In the genomic region with DNA sequence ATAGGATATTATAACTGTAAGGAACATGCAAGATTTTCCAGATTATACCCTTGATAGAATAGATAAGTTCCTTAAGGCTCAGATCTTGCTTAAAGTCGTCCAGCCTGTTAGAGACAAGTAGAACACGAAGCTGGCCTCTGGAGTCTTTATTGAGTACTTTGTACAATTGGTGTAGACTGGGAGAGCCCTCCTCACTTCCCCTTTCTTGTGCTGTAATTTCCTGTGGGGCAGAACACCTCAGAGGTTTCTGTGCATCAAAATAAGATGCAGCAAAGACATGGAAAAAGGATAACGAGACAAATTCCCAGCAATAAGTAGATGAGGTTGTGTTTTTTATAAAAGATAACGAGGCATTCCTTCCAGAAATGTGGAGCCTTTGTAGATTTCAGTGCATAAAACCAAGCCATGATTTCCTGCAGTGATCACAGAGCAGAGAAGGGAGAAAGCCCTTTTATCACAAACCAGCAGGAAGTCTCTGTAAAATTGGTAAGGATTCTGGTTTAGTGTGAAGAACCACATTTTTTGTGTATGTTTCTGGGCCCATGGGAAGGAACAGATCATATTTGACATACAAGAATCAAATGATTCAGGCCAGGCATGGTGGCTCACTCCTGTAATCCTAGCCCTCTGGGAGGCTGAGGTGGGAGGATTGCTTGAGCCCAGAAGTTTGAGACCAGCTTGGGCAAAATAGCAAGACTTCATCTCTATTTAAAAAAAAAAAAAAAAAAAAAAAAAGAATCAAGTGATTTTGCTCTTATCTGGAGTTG, we compare ENCODE assay signal across 14 cellular contexts. TPM values are rescaled to one million over a fixed set of nuclear protein-coding genes. Genes with fewer than 3 reads are reported as not detected.
DNase-seq lines count a peak whose midpoint lies in the region; ATAC-seq and TF ChIP-seq lines count a peak whose summit lies in the region.
"Had no signal": no experiment of that assay in that cellular context is flagged by ENCODE, and none has a peak within 500 bp of the region (broad histone marks: within the 10 kb centered on the region; RNA-seq: fewer than 3 reads in every experiment).

No MANE protein-coding gene starts in this region.

- peaks cover 3% of the 10 kb centered on the region for H3K27me3 Mint-ChIP-seq in neural progenitor cell (ENCODE audit: insufficient read depth, low read depth)

- H3K4me2 ChIP-seq in neural progenitor cell = no peak overlapping the region

- H3K4me1 Mint-ChIP-seq in neural progenitor cell = peaks cover 41% of the 10 kb centered on the region

- peak; percentile 27 for DNase-seq in GM12865 (ENCODE audit: low read depth)
- DNase-seq in SKM-1 (lab: John Stamatoyannopoulos, UW; ENCODE audit: unreplicated experiment) = peak; percentile 34
- no peak for DNase-seq in neural progenitor cell (ENCODE audit: low spot score)
- no peak for DNase-seq in colonic mucosa
- no peak for DNase-seq in mucosa of gallbladder (ENCODE audit: low spot score)
- DNase-seq: DND-41, erythroblast, immature natural killer cell, NCI-H2081, SJCRH30 had no signal

- H3K4me1 ChIP-seq in neural progenitor cell (peaks cover 16% of the 10 kb centered on the region), colonic mucosa (peaks cover 6% of the 10 kb centered on the region)

- H3K4me3 ChIP-seq in GM12865 (ENCODE audit: low read depth, low read length) (no peak overlapping the region), neural progenitor cell (no peak overlapping the region), colonic mucosa (no peak overlapping the region)
- H3K4me3 ChIP-seq: HAP-1, SJCRH30 had no signal

- H4K20me1 ChIP-seq in neural progenitor cell (ENCODE audit: low read depth) = no peaks in the 10 kb centered on the region

- H3K27me3 ChIP-seq in neural progenitor cell = no peaks in the 10 kb centered on the region
- H3K27me3 ChIP-seq in colonic mucosa = no peaks in the 10 kb centered on the region
- H3K27me3 ChIP-seq: SJCRH30 had no signal

- no peaks in the 10 kb centered on the region for H3K9me3 Mint-ChIP-seq in neural progenitor cell
- H3K9me3 Mint-ChIP-seq: immature natural killer cell had no signal

- ATAC-seq in HG02885 (IDR thresholded peaks at IDR 0.05; ENCODE audit: poor library complexity, unreplicated experiment) (peak; percentile 63), HG02763 (IDR thresholded peaks at IDR 0.05; ENCODE audit: unreplicated experiment) (no peak)

- H3K27ac Mint-ChIP-seq in neural progenitor cell = no peak overlapping the region

- no peaks in the 10 kb centered on the region for H3K36me3 Mint-ChIP-seq in neural progenitor cell
- H3K36me3 Mint-ChIP-seq: immature natural killer cell had no signal

- H3K9ac ChIP-seq in neural progenitor cell (no peak overlapping the region), colonic mucosa (ENCODE audit: low read depth in 2 of 2, low read length in 2 of 2) (peak overlapping the region in 1 of 2 donors; percentile 1)

- H3K9me3 ChIP-seq in neural progenitor cell (ENCODE audit: low read depth) (no peaks in the 10 kb centered on the region), colonic mucosa (no peaks in the 10 kb centered on the region)
- H3K9me3 ChIP-seq: HAP-1, neutrophil, SJCRH30 had no signal

- no peak overlapping the region for H3K27ac ChIP-seq in neural progenitor cell
- no peak overlapping the region for H3K27ac ChIP-seq in colonic mucosa
- H3K27ac ChIP-seq: neutrophil, SJCRH30 had no signal

- TF ChIP-seq CTCF in GM12865 (IDR thresholded peaks at IDR 0.05; ENCODE audit: insufficient read depth, low read depth, low read length, missing control alignments) (no peak), neural progenitor cell (IDR thresholded peaks at IDR 0.05) (no peak), colonic mucosa (IDR thresholded peaks at IDR 0.05) (no peak)

- peak overlapping the region; percentile 9 for H2AFZ ChIP-seq in neural progenitor cell (replicated peaks)

- H3F3A ChIP-seq in neural progenitor cell (ENCODE audit: low read depth) = no peaks in the 10 kb centered on the region

- H3K36me3 ChIP-seq in neural progenitor cell = no peaks in the 10 kb centered on the region
- H3K36me3 ChIP-seq in colonic mucosa = no peaks in the 10 kb centered on the region
- H3K36me3 ChIP-seq: HAP-1, neutrophil had no signal

- no peak overlapping the region for H3K4me3 Mint-ChIP-seq in neural progenitor cell
- H3K4me3 Mint-ChIP-seq: immature natural killer cell had no signal

- H3K79me2 ChIP-seq in neural progenitor cell (ENCODE audit: low read depth) = no peaks in the 10 kb centered on the region

- intact Hi-C loops in colonic mucosa (cut with DNase I) = no loop called here

RNA-seq across cellular contexts. Expression of gene GPRC5A, which starts 18.0 kb away (rescaled TPM):
- total RNA-seq in neural progenitor cell (ENCODE audit: low replicate concordance) (not detected in 2 replicates), colonic mucosa (100 to 1,000 TPM; 234 to 246 TPM), mucosa of gallbladder (7.2 TPM)

RNA-seq across cellular contexts. Expression of gene GPRC5D, which starts 42.6 kb away (rescaled TPM):
- not detected in 2 replicates for total RNA-seq in neural progenitor cell (ENCODE audit: low replicate concordance)
- under 1 TPM in 1 of 2 donors, not detected in 1; 0.27 TPM for total RNA-seq in colonic mucosa
- not detected for total RNA-seq in mucosa of gallbladder
- total RNA-seq: SJCRH30 had no signal

Comparison
In these comparisons a context has a peak if more than half of its experiments do, and no peak if none do; other contexts are left out.
1. DNase-seq: peak in GM12865 (single experiment) and SKM-1 (single experiment); none in neural progenitor cell (single experiment), colonic mucosa (single experiment) and mucosa of gallbladder (single experiment).
2. RNA of gene GPRC5A, which starts 18.0 kb away (total RNA-seq): 234 to 246 TPM in colonic mucosa; 7.2 TPM in mucosa of gallbladder (single experiment) and not detected in neural progenitor cell; every median in the first group is over 10 times any median in the second.